ENCODE assay signal across 11 cellular contexts in the genomic region with DNA sequence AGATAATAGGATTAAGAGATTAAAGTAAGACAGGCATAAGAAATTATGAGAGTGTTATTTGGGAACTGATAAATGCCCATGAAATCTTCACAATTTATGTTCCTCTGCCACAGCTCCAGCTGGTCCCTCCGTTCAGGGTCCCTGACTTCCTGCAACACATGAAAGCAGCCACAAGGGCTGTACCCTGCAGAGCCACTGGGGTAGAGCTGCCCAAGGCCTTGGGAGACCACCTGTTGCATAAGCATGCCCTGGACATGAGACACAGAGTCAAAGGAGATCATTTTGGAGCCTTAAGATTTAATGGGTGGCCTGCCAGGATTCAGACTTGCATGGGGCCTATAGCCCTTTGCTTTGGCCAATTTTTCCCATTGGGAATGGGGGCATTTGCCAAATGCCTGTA. TPM values are rescaled to one million over a fixed set of nuclear protein-coding genes. Genes with fewer than 3 reads are reported as not detected.
"Had no signal": no experiment of that assay in that cellular context is flagged by ENCODE, and none has a peak within 500 bp of the region (broad histone marks: within the 10 kb centered on the region; RNA-seq: fewer than 3 reads in every experiment).

No MANE protein-coding gene starts in this region.

RNA-seq across cellular contexts. Expression of a gene that starts 10.7 kb away (rescaled TPM):
- total RNA-seq: OCI-LY7, PC-3, PC-9, Peyer's patch, Right ventricle myocardium inferior, Right ventricle myocardium superior, RPMI7951, SJSA1, SK-MEL-5, T-cell had no signal
- polyA plus RNA-seq: SK-N-SH had no signal

RNA-seq across cellular contexts. Expression of a gene that starts 37.9 kb away (rescaled TPM):
- total RNA-seq: OCI-LY7, PC-3, PC-9, Peyer's patch, Right ventricle myocardium inferior, Right ventricle myocardium superior, RPMI7951, SJSA1, T-cell had no signal
- polyA plus RNA-seq: SK-N-SH had no signal

RNA-seq across cellular contexts. Expression of a gene that starts 56.2 kb away (rescaled TPM):
- total RNA-seq: OCI-LY7, PC-3, PC-9, Peyer's patch, Right ventricle myocardium inferior, Right ventricle myocardium superior, RPMI7951, SJSA1, SK-MEL-5, T-cell had no signal

RNA-seq across cellular contexts. Expression of a gene that starts 58.8 kb away (rescaled TPM):
- total RNA-seq: OCI-LY7, PC-3, PC-9, Peyer's patch, Right ventricle myocardium inferior, Right ventricle myocardium superior, RPMI7951, SJSA1, SK-MEL-5, T-cell had no signal
- polyA plus RNA-seq: SK-N-SH had no signal
